In the genomic region with DNA sequence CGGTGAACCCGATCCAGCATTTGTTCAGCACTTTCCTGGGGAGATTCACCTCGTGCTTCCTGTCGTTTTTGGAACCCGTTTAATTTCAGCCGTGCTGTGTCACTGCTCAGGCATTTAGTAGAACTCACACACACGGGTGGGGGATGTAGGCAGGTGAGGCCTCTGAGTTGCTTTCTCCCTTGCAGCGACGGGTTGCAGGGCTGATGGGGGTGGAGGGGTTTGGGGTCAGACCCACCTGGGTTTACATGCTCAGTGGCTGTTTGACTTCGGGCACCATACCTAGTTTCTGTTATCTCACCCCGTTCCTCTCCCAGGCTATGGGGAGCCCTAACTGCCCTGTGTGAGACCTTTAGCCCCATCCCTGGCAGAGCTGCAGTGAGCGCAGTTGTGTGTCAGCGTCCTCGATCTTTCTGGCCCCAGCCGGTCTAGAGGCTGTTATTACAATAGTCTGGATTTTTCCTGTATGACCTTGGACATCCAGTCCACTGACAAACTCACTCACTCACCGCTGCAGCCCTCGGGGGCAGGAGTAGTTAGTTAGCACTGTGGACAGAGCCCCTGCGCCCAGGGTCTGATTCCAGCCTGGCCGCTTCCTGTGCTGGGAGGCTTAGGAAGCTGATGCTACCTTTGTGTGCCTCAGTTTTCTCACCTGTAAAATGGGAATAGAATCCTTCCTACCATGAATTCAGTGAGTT, we compare ENCODE assay signal across 8 cellular contexts. TPM values are rescaled to one million over a fixed set of nuclear protein-coding genes. Genes with fewer than 3 reads are reported as not detected.
DNase-seq lines count a peak whose midpoint lies in the region; ATAC-seq and TF ChIP-seq lines count a peak whose summit lies in the region.

No MANE protein-coding gene starts in this region.

- peak overlapping the region; percentile 97 for H3K4me2 ChIP-seq in skeletal muscle satellite cell (ENCODE audit: low read length)

- H3K9me3 Mint-ChIP-seq in activated CD8-positive, alpha-beta T cell treated with anti-CD3 and anti-CD28 coated beads, Interleukin-2, amount 10 ng/mL, durations not matched to agents 7 days and 5 days (ENCODE audit: insufficient read depth): no peaks in the 10 kb centered on the region
- H3K9me3 Mint-ChIP-seq in stimulated activated effector memory CD8-positive, alpha-beta T cell treated with anti-CD3 and anti-CD28 coated beads, Interleukin-12 subunit alpha, Interleukin-12 subunit beta, amount 100 ng/mL, for 72 hours: no peaks in the 10 kb centered on the region

- CTCF ChIA-PET in HEK293 (lab: Yijun Ruan, JAX): interaction anchor here (0.5 to 1.1 kb wide), 4 partner anchors 15 to 1662 kb away, joined by 3 to 4 read pairs (median 3); no protein-coding TSS in a partner anchor
- CTCF ChIA-PET in activated CD8-positive, alpha-beta T cell treated with anti-CD3 and anti-CD28 coated beads, Interleukin-2, amount 10 ng/mL, durations not matched to agents 7 days and 5 days (lab: Charles Lee): interaction anchor here (1.0 kb wide), 1 partner anchor 13 kb away, joined by 3 read pairs; no protein-coding TSS in a partner anchor

- POLR2A ChIA-PET in HEK293 (lab: Yijun Ruan, JAX): no interaction called here
- POLR2A ChIA-PET in activated CD8-positive, alpha-beta T cell treated with anti-CD3 and anti-CD28 coated beads, Interleukin-2, amount 10 ng/mL, durations not matched to agents 7 days and 5 days (lab: Charles Lee): no interaction called here

- DNase-seq in activated CD8-positive, alpha-beta T cell treated with anti-CD3 and anti-CD28 coated beads, Interleukin-2, amount 10 ng/mL, durations not matched to agents 7 days and 5 days: no peak
- DNase-seq in Ammon's horn (ENCODE audit: low spot score): no peak
- no peak for DNase-seq in stimulated activated effector memory CD8-positive, alpha-beta T cell treated with anti-CD3 and anti-CD28 coated beads, Interleukin-12 subunit alpha, Interleukin-12 subunit beta, amount 100 ng/mL, for 72 hours (ENCODE audit: low spot score in 2 of 2)
- no peak for DNase-seq in activated effector memory CD4-positive, alpha-beta T cell treated with anti-CD3 and anti-CD28 coated beads, Interleukin-2, amount 50 U/mL, for 16 hours
- no peak for DNase-seq in NCI-H2196 treated with DMSO at 0.1 percent for 48 hours (lab: John Stamatoyannopoulos, UW; ENCODE audit: unreplicated experiment)

- H3K4me1 ChIP-seq in HEK293 (ENCODE audit: control insufficient read depth, insufficient read depth, low read length) (no peaks in the 10 kb centered on the region), iPS-15b (ENCODE audit: control insufficient read depth, insufficient read depth, low read length) (peaks cover 11% of the 10 kb centered on the region), skeletal muscle satellite cell (ENCODE audit: control insufficient read depth, insufficient read depth, low read length) (peaks cover 36% of the 10 kb centered on the region)

- peaks cover 10% of the 10 kb centered on the region for H3K36me3 Mint-ChIP-seq in activated CD8-positive, alpha-beta T cell treated with anti-CD3 and anti-CD28 coated beads, Interleukin-2, amount 10 ng/mL, durations not matched to agents 7 days and 5 days (ENCODE audit: low read depth)
- no peaks in the 10 kb centered on the region for H3K36me3 Mint-ChIP-seq in stimulated activated effector memory CD8-positive, alpha-beta T cell treated with anti-CD3 and anti-CD28 coated beads, Interleukin-12 subunit alpha, Interleukin-12 subunit beta, amount 100 ng/mL, for 72 hours

- H3K9ac ChIP-seq in iPS-15b (ENCODE audit: low read depth, low read length): peak overlapping the region; percentile 41
- H3K9ac ChIP-seq in skeletal muscle satellite cell (ENCODE audit: low read depth, low read length): peak overlapping the region; percentile 74

- no peaks in the 10 kb centered on the region for H3K27me3 Mint-ChIP-seq in activated CD8-positive, alpha-beta T cell treated with anti-CD3 and anti-CD28 coated beads, Interleukin-2, amount 10 ng/mL, durations not matched to agents 7 days and 5 days (ENCODE audit: low read depth)

- ATAC-seq in activated CD8-positive, alpha-beta T cell treated with anti-CD3 and anti-CD28 coated beads, Interleukin-2, amount 10 ng/mL, durations not matched to agents 7 days and 5 days: no peak
- ATAC-seq in stimulated activated effector memory CD8-positive, alpha-beta T cell treated with anti-CD3 and anti-CD28 coated beads, Interleukin-12 subunit alpha, Interleukin-12 subunit beta, amount 100 ng/mL, for 72 hours: no peak

- H3K4me3 ChIP-seq in HEK293 (ENCODE audit: low read depth, low read length) (peak overlapping the region; percentile 70), iPS-15b (ENCODE audit: low read depth, low read length) (no peak overlapping the region), skeletal muscle satellite cell (ENCODE audit: low read length) (peak overlapping the region; percentile 80)

- no peak overlapping the region for H3K27ac Mint-ChIP-seq in activated CD8-positive, alpha-beta T cell treated with anti-CD3 and anti-CD28 coated beads, Interleukin-2, amount 10 ng/mL, durations not matched to agents 7 days and 5 days
- no peak overlapping the region for H3K27ac Mint-ChIP-seq in stimulated activated effector memory CD8-positive, alpha-beta T cell treated with anti-CD3 and anti-CD28 coated beads, Interleukin-12 subunit alpha, Interleukin-12 subunit beta, amount 100 ng/mL, for 72 hours

- H3K4me1 Mint-ChIP-seq in activated CD8-positive, alpha-beta T cell treated with anti-CD3 and anti-CD28 coated beads, Interleukin-2, amount 10 ng/mL, durations not matched to agents 7 days and 5 days (ENCODE audit: low read depth): peaks cover 50% of the 10 kb centered on the region
- H3K4me1 Mint-ChIP-seq in stimulated activated effector memory CD8-positive, alpha-beta T cell treated with anti-CD3 and anti-CD28 coated beads, Interleukin-12 subunit alpha, Interleukin-12 subunit beta, amount 100 ng/mL, for 72 hours: peaks cover 17% of the 10 kb centered on the region

- no peak overlapping the region for H3K27ac ChIP-seq in HEK293 (ENCODE audit: extremely low read depth, low read depth, low read length)

- peak overlapping the region; percentile 91 for H3K4me3 Mint-ChIP-seq in activated CD8-positive, alpha-beta T cell treated with anti-CD3 and anti-CD28 coated beads, Interleukin-2, amount 10 ng/mL, durations not matched to agents 7 days and 5 days
- H3K4me3 Mint-ChIP-seq in stimulated activated effector memory CD8-positive, alpha-beta T cell treated with anti-CD3 and anti-CD28 coated beads, Interleukin-12 subunit alpha, Interleukin-12 subunit beta, amount 100 ng/mL, for 72 hours: no peak overlapping the region

- no peaks in the 10 kb centered on the region for H3K9me3 ChIP-seq in HEK293 (ENCODE audit: control insufficient read depth, insufficient read depth, low read depth, low read length)
- no peaks in the 10 kb centered on the region for H3K9me3 ChIP-seq in iPS-15b (ENCODE audit: control insufficient read depth, insufficient read depth, low read length)
- H3K9me3 ChIP-seq in skeletal muscle satellite cell (replicated peaks; ENCODE audit: low read length): no peaks in the 10 kb centered on the region

- no peak for TF ChIP-seq CTCF in HEK293 (tag by site-specific recombination; IDR thresholded peaks at IDR 0.05)

- no peaks in the 10 kb centered on the region; a peak in 1 of 3 replicates for H3K36me3 ChIP-seq in HEK293 (ENCODE audit: control insufficient read depth in 2 of 2, insufficient read depth in 1 of 2, low read length in 2 of 2)
- no peaks in the 10 kb centered on the region for H3K36me3 ChIP-seq in iPS-15b (ENCODE audit: control insufficient read depth, insufficient read depth, low read length)
- no peaks in the 10 kb centered on the region for H3K36me3 ChIP-seq in skeletal muscle satellite cell (ENCODE audit: insufficient read depth, low read length)

- peaks cover 4% of the 10 kb centered on the region for H3K27me3 ChIP-seq in iPS-15b (ENCODE audit: control insufficient read depth, insufficient read depth, low read length)
- no peaks in the 10 kb centered on the region for H3K27me3 ChIP-seq in skeletal muscle satellite cell (ENCODE audit: control insufficient read depth, insufficient read depth, low read length)

TF ChIP-seq in HEK293, 187 proteins besides CTCF, POLR2A, EP300 and RAD21:
- TF ChIP-seq ZBTB20 (tag by site-specific recombination; IDR thresholded peaks at IDR 0.05) (peak; percentile 13; the same call in 1 of the 2 replicates), ZNF677 (tag by site-specific recombination; IDR thresholded peaks at IDR 0.05) (no peak), ZNF549 (tag by site-specific recombination; IDR thresholded peaks at IDR 0.05) (no peak), PRDM1 (tag by site-specific recombination; IDR thresholded peaks at IDR 0.05) (0 out of 2 replicates have a peak, but pooled peaks have one; percentile 52)
- TF ChIP-seq, protein P1, sequence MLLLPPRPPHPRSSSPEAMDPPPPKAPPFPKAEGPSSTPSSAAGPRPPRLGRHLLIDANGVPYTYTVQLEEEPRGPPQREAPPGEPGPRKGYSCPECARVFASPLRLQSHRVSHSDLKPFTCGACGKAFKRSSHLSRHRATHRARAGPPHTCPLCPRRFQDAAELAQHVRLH (tag by site-specific recombination; IDR thresholded peaks at IDR 0.05): 0 out of 2 replicates have a peak, but pooled peaks have one; percentile 57
TF ChIP-seq in HEK293: peak in this region for 3.

RNA-seq across cellular contexts. Expression of a gene that starts 2.6 kb away (rescaled TPM):
- 10 to 100 TPM; 37.1 to 46.3 TPM for total RNA-seq in activated CD8-positive, alpha-beta T cell treated with anti-CD3 and anti-CD28 coated beads, Interleukin-2, amount 10 ng/mL, durations not matched to agents 7 days and 5 days
- total RNA-seq in skeletal muscle satellite cell (2012; rRNA removed): 11.8 and 12.9 TPM in 2 replicates

RNA-seq across cellular contexts. Expression of a gene that starts 43.3 kb away (rescaled TPM):
- 10 to 100 TPM; 29.2 to 30.0 TPM for total RNA-seq in activated CD8-positive, alpha-beta T cell treated with anti-CD3 and anti-CD28 coated beads, Interleukin-2, amount 10 ng/mL, durations not matched to agents 7 days and 5 days
- total RNA-seq in skeletal muscle satellite cell (2012; rRNA removed): 36.0 and 71.0 TPM in 2 replicates
